16 cellular contexts compared by ENCODE assay signal in genomic region chr9:98924971-98925820, GRCh38. TPM values are rescaled to one million over a fixed set of nuclear protein-coding genes. Genes with fewer than 3 reads are reported as not detected.
"Had no signal": no experiment of that assay in that cellular context is flagged by ENCODE, and none has a peak within 500 bp of the region (broad histone marks: within the 10 kb centered on the region; RNA-seq: fewer than 3 reads in every experiment).

No MANE protein-coding gene starts in this region.

- H3K9me3 Mint-ChIP-seq: activated naive CD4-positive, alpha-beta T cell treated with anti-CD3 and anti-CD28 coated beads, Interleukin-2, amount 10 ng/mL, durations not matched to agents 7 days and 5 days; neural crest cell; type B pancreatic cell had no signal

- H3K27ac ChIP-seq: ascending aorta, cardiac muscle cell, dorsolateral prefrontal cortex, hepatocyte, parathyroid adenoma, SK-N-MC had no signal

- H3K27ac Mint-ChIP-seq: activated naive CD4-positive, alpha-beta T cell treated with anti-CD3 and anti-CD28 coated beads, Interleukin-2, amount 10 ng/mL, durations not matched to agents 7 days and 5 days; type B pancreatic cell had no signal

- DNase-seq: activated CD4-positive, CD25-positive, alpha-beta regulatory T cell treated with anti-CD3 and anti-CD28 coated beads, Interleukin-2, amount 50 U/mL, for 72 hours; activated naive CD4-positive, alpha-beta T cell treated with anti-CD3 and anti-CD28 coated beads, Interleukin-2, amount 10 ng/mL, durations not matched to agents 7 days and 5 days; activated T-cell treated with anti-CD3 and anti-CD28 coated beads, Interleukin-2, amount 50 U/mL, for 1 hour; dorsolateral prefrontal cortex; stimulated activated CD4-positive, alpha-beta T cell treated with anti-CD3 and anti-CD28 coated beads, Interleukin-15, amount 100 ng/mL, for 24 hours; stimulated activated CD4-positive, alpha-beta T cell treated with anti-CD3 and anti-CD28 coated beads, Interleukin-4, amount 100 ng/mL, for 1 hour; stimulated activated naive CD4-positive, alpha-beta T cell treated with Interleukin-2 at 50 U/mL for 16 hours; substantia nigra had no signal

- H3K4me1 ChIP-seq: ascending aorta, parathyroid adenoma had no signal

- H3K4me3 Mint-ChIP-seq: activated naive CD4-positive, alpha-beta T cell treated with anti-CD3 and anti-CD28 coated beads, Interleukin-2, amount 10 ng/mL, durations not matched to agents 7 days and 5 days; neural crest cell; type B pancreatic cell had no signal

- H3K36me3 Mint-ChIP-seq: activated naive CD4-positive, alpha-beta T cell treated with anti-CD3 and anti-CD28 coated beads, Interleukin-2, amount 10 ng/mL, durations not matched to agents 7 days and 5 days; type B pancreatic cell had no signal

- H3K4me3 ChIP-seq: ascending aorta, cardiac muscle cell, dorsolateral prefrontal cortex, hepatocyte, SK-N-MC had no signal

- H3K9me3 ChIP-seq: ascending aorta had no signal

- H3K36me3 ChIP-seq: ascending aorta, cardiac muscle cell had no signal

- H3K27me3 ChIP-seq: ascending aorta, cardiac muscle cell, dorsolateral prefrontal cortex, hepatocyte had no signal

- FAIRE-seq: keratinocyte had no signal

RNA-seq across cellular contexts. Expression of gene COL15A1, which starts 18.5 kb away (rescaled TPM):
- polyA plus RNA-seq: keratinocyte had no signal
